In genomic region chr11:66069715-66070603, GRCh38 we compare ENCODE assay signal across 8 cellular contexts. TPM values are rescaled to one million over a fixed set of nuclear protein-coding genes. Genes with fewer than 3 reads are reported as not detected.
A peak's percentile ranks its signal among the peaks of the same experiment; 100 is the strongest.
DNase-seq lines count a peak whose midpoint lies in the region; ATAC-seq, FAIRE-seq and TF ChIP-seq lines count a peak whose summit lies in the region.

PACS1 (plus strand) TSS chr11:66070272; CDS start chr11:66070487, 215 bp downstream.

- H3K9me3 ChIP-seq in A549 (no peaks in the 10 kb centered on the region), neural cell (ENCODE audit: low read length) (no peaks in the 10 kb centered on the region)

- peak; percentile 63 to 65 for ATAC-seq in A549
- peak; percentile 35 for ATAC-seq in GM18519 (IDR thresholded peaks at IDR 0.05; ENCODE audit: low FRiP score, unreplicated experiment)
- peak; percentile 40 for ATAC-seq in HG03342 (IDR thresholded peaks at IDR 0.05; ENCODE audit: unreplicated experiment)

- peaks cover 24% of the 10 kb centered on the region for H3K79me2 ChIP-seq in neural cell (replicated peaks; ENCODE audit: insufficient read depth, low read length)

- TF ChIP-seq EP300 in A549 (IDR thresholded peaks at IDR 0.05) = no peak
- TF ChIP-seq EP300 in neural cell (conservative IDR thresholded peaks at IDR 0.05; ENCODE audit: poor library complexity, severe bottlenecking) = no peak

- POLR2A ChIA-PET in A549 (lab: Yijun Ruan, JAX) = interaction anchor here (0.5 to 2.1 kb wide), 8 partner anchors 12 to 67 kb away, joined by 3 to 11 read pairs (median 4); partner anchors contain the start of gene SF3B2

- peak within 1 kb of the TSS; percentile 75 for H3K9ac ChIP-seq in neural cell (ENCODE audit: low read length)

- H3K27ac ChIP-seq in A549 = peak within 1 kb of the TSS; percentile 95 to 98
- peak within 1 kb of the TSS; percentile 8 for H3K27ac ChIP-seq in neural cell (ENCODE audit: low read length)

- H3K9me2 ChIP-seq in neural cell (ENCODE audit: insufficient read depth, low read length) = no peaks in the 10 kb centered on the region

- peaks cover 11% of the 10 kb centered on the region for H3K36me3 ChIP-seq in neural cell (ENCODE audit: insufficient read depth, low read length)

- no peaks in the 10 kb centered on the region for H3K27me3 ChIP-seq in neural cell (ENCODE audit: insufficient read depth, low read depth, low read length)

- no peak within 1 kb of the TSS for H2AFZ ChIP-seq in neural cell (ENCODE audit: low read depth, low read length)

- TF ChIP-seq RAD21 in A549 (conservative IDR thresholded peaks at IDR 0.05 in 1 of 2, IDR thresholded peaks at IDR 0.05 in 1 of 2) = no peak
- no peak for TF ChIP-seq RAD21 in neural cell (conservative IDR thresholded peaks at IDR 0.05)

- WGBS in A549 (ENCODE audit: missing lambda C conversion rate) = 0% methylated on average over 5 of the region's 120 CpGs

- peak; percentile 70 to 74 for DNase-seq in A549 (ENCODE audit: low read depth in 1 of 2, low spot score in 1 of 2)
- peak; percentile 74 for DNase-seq in activated gamma-delta T cell treated with anti-CD3 and anti-CD28 coated beads, Interleukin-2, amount 50 U/mL, for 16 hours (ENCODE audit: low read depth)
- peak; percentile 82 to 92 for DNase-seq in foreskin fibroblast
- peak; percentile 70 for DNase-seq in stromal cell of bone marrow (ENCODE audit: low read depth)

- peak within 1 kb of the TSS; percentile 95 for H3K4me2 ChIP-seq in A549
- H3K4me2 ChIP-seq in neural cell (ENCODE audit: low read length) = peak within 1 kb of the TSS; percentile 100

- TF ChIP-seq CTCF in A549 (IDR thresholded peaks at IDR 0.05) (no peak; the same call in 2 of the 3 replicates), foreskin fibroblast (IDR thresholded peaks at IDR 0.05; ENCODE audit: low read depth, low read length) (no peak), neural cell (IDR thresholded peaks at IDR 0.05; ENCODE audit: poor library complexity, severe bottlenecking) (no peak)

- H3K4me3 ChIP-seq in A549 = peak within 1 kb of the TSS; percentile 87
- H3K4me3 ChIP-seq in foreskin fibroblast (ENCODE audit: low read depth in 1 of 2, low read length in 2 of 2) = peak within 1 kb of the TSS; percentile 78 to 79
- H3K4me3 ChIP-seq in neural cell (ENCODE audit: low read length) = peak within 1 kb of the TSS; percentile 87

- CTCF ChIA-PET in A549 (lab: Yijun Ruan, JAX) = interaction anchor here (0.6 to 10.5 kb wide), 23 partner anchors 10 to 1617 kb away, joined by 3 to 233 read pairs (median 8); partner anchors contain the start of genes CATSPER1, GAL3ST3 and SF3B2

- FAIRE-seq in A549 (lab: Jason Lieb, UNC) = no peak

- TF ChIP-seq POLR2A in A549 (IDR thresholded peaks at IDR 0.05; ENCODE audit: low read length) (peak; percentile 82), Raji (IDR thresholded peaks at IDR 0.05; ENCODE audit: insufficient read depth, low read depth, low read length) (peak; percentile 64)

- H3K4me1 ChIP-seq in A549 = peaks cover 32% of the 10 kb centered on the region

- no peaks in the 10 kb centered on the region for H4K20me1 ChIP-seq in neural cell (ENCODE audit: insufficient read depth)

- H3F3A ChIP-seq in neural cell (ENCODE audit: insufficient read depth, low read length, poor library complexity, severe bottlenecking) = peaks cover 4% of the 10 kb centered on the region

TF ChIP-seq in A549, 52 proteins besides CTCF, POLR2A, EP300 and RAD21:
- TF ChIP-seq RARB (CRISPR knock-in tag; IDR thresholded peaks at IDR 0.05) (0 out of 2 replicates have a peak, but pooled peaks have one; percentile 38), MAX (IDR thresholded peaks at IDR 0.05) (peak; percentile 39; the same call in 1 of the 2 replicates), EHF (CRISPR knock-in tag; IDR thresholded peaks at IDR 0.05) (0 out of 2 replicates have a peak, but pooled peaks have one; percentile 15), HOXA7 (CRISPR knock-in tag; IDR thresholded peaks at IDR 0.05) (peak; percentile 58; the same call in 1 of the 2 replicates), JUN (IDR thresholded peaks at IDR 0.05) (peak; percentile 30 to 85; a peak in 4 of 5 replicates), ZSCAN20 (CRISPR knock-in tag; IDR thresholded peaks at IDR 0.05) (no peak), ZFP36 (IDR thresholded peaks at IDR 0.05; ENCODE audit: borderline replicate concordance, partially characterized antibody) (no peak)
- TF ChIP-seq, protein P1, sequence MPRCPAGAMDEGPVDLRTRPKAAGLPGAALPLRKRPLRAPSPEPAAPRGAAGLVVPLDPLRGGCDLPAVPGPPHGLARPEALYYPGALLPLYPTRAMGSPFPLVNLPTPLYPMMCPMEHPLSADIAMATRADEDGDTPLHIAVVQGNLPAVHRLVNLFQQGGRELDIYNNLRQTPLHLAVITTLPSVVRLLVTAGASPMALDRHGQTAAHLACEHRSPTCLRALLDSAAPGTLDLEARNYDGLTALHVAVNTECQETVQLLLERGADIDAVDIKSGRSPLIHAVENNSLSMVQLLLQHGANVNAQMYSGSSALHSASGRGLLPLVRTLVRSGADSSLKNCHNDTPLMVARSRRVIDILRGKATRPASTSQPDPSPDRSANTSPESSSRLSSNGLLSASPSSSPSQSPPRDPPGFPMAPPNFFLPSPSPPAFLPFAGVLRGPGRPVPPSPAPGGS (IDR thresholded peaks at IDR 0.05) = peak; percentile 42; the same call in 2 of the 3 replicates
- TF ChIP-seq, protein P2, sequence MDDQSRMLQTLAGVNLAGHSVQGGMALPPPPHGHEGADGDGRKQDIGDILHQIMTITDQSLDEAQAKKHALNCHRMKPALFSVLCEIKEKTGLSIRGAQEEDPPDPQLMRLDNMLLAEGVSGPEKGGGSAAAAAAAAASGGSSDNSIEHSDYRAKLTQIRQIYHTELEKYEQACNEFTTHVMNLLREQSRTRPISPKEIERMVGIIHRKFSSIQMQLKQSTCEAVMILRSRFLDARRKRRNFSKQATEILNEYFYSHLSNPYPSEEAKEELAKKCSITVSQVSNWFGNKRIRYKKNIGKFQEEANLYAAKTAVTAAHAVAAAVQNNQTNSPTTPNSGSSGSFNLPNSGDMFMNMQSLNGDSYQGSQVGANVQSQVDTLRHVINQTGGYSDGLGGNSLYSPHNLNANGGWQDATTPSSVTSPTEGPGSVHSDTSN (IDR thresholded peaks at IDR 0.05) = peak; percentile 21; the same call in 1 of the 2 replicates

TF ChIP-seq in neural cell, 6 proteins besides CTCF, POLR2A, EP300 and RAD21:
- TF ChIP-seq SMC3 (conservative IDR thresholded peaks at IDR 0.05; ENCODE audit: poor library complexity) = no peak
- peak; percentile 59 for TF ChIP-seq POLR2AphosphoS5 (IDR thresholded peaks at IDR 0.05)
- no peak for TF ChIP-seq TAF1 (IDR thresholded peaks at IDR 0.05; ENCODE audit: low read depth)
- TF ChIP-seq REST (IDR thresholded peaks at IDR 0.05; ENCODE audit: borderline replicate concordance) = peak; percentile 8
- peak; percentile 52 for TF ChIP-seq MXI1 (conservative IDR thresholded peaks at IDR 0.05; ENCODE audit: poor library complexity, severe bottlenecking)
- TF ChIP-seq EZH2 (IDR thresholded peaks at IDR 0.05; ENCODE audit: borderline replicate concordance, insufficient read depth, low read length, poor library complexity, severe bottlenecking) = no peak

RNA-seq across cellular contexts. Expression of gene PACS1, which starts in this region (rescaled TPM):
- polyA plus RNA-seq in A549 (2011; rRNA removed) (48.2 and 71.7 TPM in 2 replicates), A549 (2017; fragmentation: RNase III; extraction: RNeasy Plus Mini Kit Qiagen cat#74134 plus additional on column Dnase treatment) (49.4 to 64.0 TPM (median 59.1 TPM) in 3 replicates), neural cell (12.1 and 14.4 TPM in 2 replicates)
- 38.2 and 53.4 TPM in 2 replicates for polyA plus RNA-seq in A549 (2012; cell fraction: cytosol; rRNA removed)
- polyA plus RNA-seq in A549 (2012; cell fraction: nucleus; rRNA removed) = 68.3 and 74.7 TPM in 2 replicates
- 175 and 196 TPM in 2 replicates for polyA minus RNA-seq in A549 (2011; rRNA and poly(A)+ RNA removed)
- 55.0 and 58.7 TPM in 2 replicates for polyA minus RNA-seq in neural cell

Comparison
In these comparisons a context has a peak if more than half of its experiments do, and no peak if none do; other contexts are left out.
1. Peak in every context shown above with its lines: DNase-seq, ATAC-seq, H3K4me3 ChIP-seq and H3K27ac ChIP-seq.